ENCODE assay signal across 18 cellular contexts in genomic region chr4:167109859-167110258, GRCh38.
"Had no signal": no experiment of that assay in that cellular context is flagged by ENCODE, and none has a peak within 500 bp of the region (broad histone marks: within the 10 kb centered on the region; RNA-seq: fewer than 3 reads in every experiment).

No MANE protein-coding gene starts in this region.

- H3K27ac ChIP-seq: colonic mucosa, gastroesophageal sphincter, pancreas, transverse colon, uterus had no signal

- H3K4me1 ChIP-seq: colonic mucosa, gastroesophageal sphincter, pancreas, transverse colon, uterus had no signal

- H3K9me3 Mint-ChIP-seq: activated CD4-positive, alpha-beta memory T cell treated with anti-CD3 and anti-CD28 coated beads, Interleukin-2, amount 10 ng/mL, durations not matched to agents 7 days and 5 days had no signal

- H3K4me3 ChIP-seq: colonic mucosa, dorsolateral prefrontal cortex, gastroesophageal sphincter, pancreas, transverse colon, uterus had no signal

- ATAC-seq: gastroesophageal sphincter, natural killer cell, pancreas, right cardiac atrium had no signal

- H3K36me3 ChIP-seq: colonic mucosa, gastroesophageal sphincter, pancreas, transverse colon, uterus had no signal

- H3K4me3 Mint-ChIP-seq: activated CD4-positive, alpha-beta memory T cell treated with anti-CD3 and anti-CD28 coated beads, Interleukin-2, amount 10 ng/mL, durations not matched to agents 7 days and 5 days; natural killer cell had no signal

- H3K27ac Mint-ChIP-seq: activated CD4-positive, alpha-beta memory T cell treated with anti-CD3 and anti-CD28 coated beads, Interleukin-2, amount 10 ng/mL, durations not matched to agents 7 days and 5 days; natural killer cell had no signal

- FAIRE-seq: bronchial epithelial cell had no signal

- DNase-seq: activated CD4-positive, alpha-beta memory T cell treated with anti-CD3 and anti-CD28 coated beads, Interleukin-2, amount 10 ng/mL, durations not matched to agents 7 days and 5 days; activated CD4-positive, alpha-beta T cell treated with anti-CD3 and anti-CD28 coated beads for 4 hours; activated T-cell treated with anti-CD3 and anti-CD28 coated beads, Interleukin-2, amount 50 U/mL, for 1 hour; amygdala; colonic mucosa; dorsolateral prefrontal cortex; head of caudate nucleus; hypothalamus; midbrain; natural killer cell; pancreas; right cardiac atrium; stimulated activated CD4-positive, alpha-beta T cell treated with anti-CD3 and anti-CD28 coated beads, Interleukin-12 subunit alpha, Interleukin-12 subunit beta, amount 100 ng/mL, for 4 hours; stimulated activated CD4-positive, alpha-beta T cell treated with anti-CD3 and anti-CD28 coated beads, Interleukin-4, amount 100 ng/mL, for 4 hours; transverse colon; uterus had no signal

- H3K27me3 ChIP-seq: colonic mucosa, dorsolateral prefrontal cortex, gastroesophageal sphincter, pancreas, transverse colon, uterus had no signal

- H3K27me3 Mint-ChIP-seq: activated CD4-positive, alpha-beta memory T cell treated with anti-CD3 and anti-CD28 coated beads, Interleukin-2, amount 10 ng/mL, durations not matched to agents 7 days and 5 days had no signal

- H3K9me3 ChIP-seq: colonic mucosa, gastroesophageal sphincter, pancreas, transverse colon, uterus had no signal

- H3K4me1 Mint-ChIP-seq: activated CD4-positive, alpha-beta memory T cell treated with anti-CD3 and anti-CD28 coated beads, Interleukin-2, amount 10 ng/mL, durations not matched to agents 7 days and 5 days; natural killer cell had no signal
